17 cellular contexts compared by ENCODE assay signal in genomic region chr5:169728418-169728817, GRCh38.
DNase-seq lines count a peak whose midpoint lies in the region; ATAC-seq and TF ChIP-seq lines count a peak whose summit lies in the region.
"Had no signal": no experiment of that assay in that cellular context is flagged by ENCODE, and none has a peak within 500 bp of the region (broad histone marks: within the 10 kb centered on the region; RNA-seq: fewer than 3 reads in every experiment).

No MANE protein-coding gene starts in this region.

- H3K36me3 Mint-ChIP-seq in activated naive CD4-positive, alpha-beta T cell treated with anti-CD3 and anti-CD28 coated beads, Interleukin-2, amount 50 U/mL, for 72 hours: peaks cover 53 to 63% of the 10 kb centered on the region in 2 donors
- peaks cover 73% of the 10 kb centered on the region for H3K36me3 Mint-ChIP-seq in activated naive CD4-positive, alpha-beta T cell treated with anti-CD3 and anti-CD28 coated beads, Interleukin-2, amount 10 ng/mL, durations not matched to agents 7 days and 5 days
- H3K36me3 Mint-ChIP-seq in activated CD4-positive, alpha-beta memory T cell treated with anti-CD3 and anti-CD28 coated beads, Interleukin-2, amount 10 ng/mL, durations not matched to agents 7 days and 5 days (ENCODE audit: low read depth): peaks cover 84% of the 10 kb centered on the region

- ATAC-seq in activated naive CD4-positive, alpha-beta T cell treated with anti-CD3 and anti-CD28 coated beads, Interleukin-2, amount 50 U/mL, for 72 hours: no peak
- ATAC-seq in left lobe of liver: peak; percentile 40
- ATAC-seq in GM18907 (IDR thresholded peaks at IDR 0.05; ENCODE audit: unreplicated experiment): no peak
- ATAC-seq: GM12878, GM23338 had no signal

- no peak overlapping the region for H3K4me3 Mint-ChIP-seq in activated naive CD4-positive, alpha-beta T cell treated with anti-CD3 and anti-CD28 coated beads, Interleukin-2, amount 10 ng/mL, durations not matched to agents 7 days and 5 days
- H3K4me3 Mint-ChIP-seq in activated CD4-positive, alpha-beta memory T cell treated with anti-CD3 and anti-CD28 coated beads, Interleukin-2, amount 10 ng/mL, durations not matched to agents 7 days and 5 days: no peak overlapping the region
- H3K4me3 Mint-ChIP-seq: CD4-positive, alpha-beta T cell; GM23338 had no signal

- TF ChIP-seq CTCF in neutrophil (IDR thresholded peaks at IDR 0.05): no peak

- no peak for DNase-seq in activated naive CD4-positive, alpha-beta T cell treated with anti-CD3 and anti-CD28 coated beads, Interleukin-2, amount 50 U/mL, for 72 hours (ENCODE audit: low spot score in 2 of 2)
- DNase-seq in activated naive CD4-positive, alpha-beta T cell treated with anti-CD3 and anti-CD28 coated beads, Interleukin-2, amount 10 ng/mL, durations not matched to agents 7 days and 5 days: no peak
- no peak for DNase-seq in left lobe of liver (ENCODE audit: low spot score)
- DNase-seq in stimulated activated CD4-positive, alpha-beta T cell treated with anti-CD3 and anti-CD28 coated beads, Interleukin-2, amount 100 ng/mL, for 24 hours: no peak
- DNase-seq in activated CD4-positive, alpha-beta memory T cell treated with anti-CD3 and anti-CD28 coated beads, Interleukin-2, amount 10 ng/mL, durations not matched to agents 7 days and 5 days: no peak
- DNase-seq: 8988T; ACHN; Calu3; CD4-positive, alpha-beta T cell; DMS 273 treated with DMSO at 0.1 percent for 48 hours; H7; IMR-90 had no signal

- H3K27me3 Mint-ChIP-seq in activated naive CD4-positive, alpha-beta T cell treated with anti-CD3 and anti-CD28 coated beads, Interleukin-2, amount 10 ng/mL, durations not matched to agents 7 days and 5 days: no peaks in the 10 kb centered on the region
- no peaks in the 10 kb centered on the region for H3K27me3 Mint-ChIP-seq in activated CD4-positive, alpha-beta memory T cell treated with anti-CD3 and anti-CD28 coated beads, Interleukin-2, amount 10 ng/mL, durations not matched to agents 7 days and 5 days
- H3K27me3 Mint-ChIP-seq: CD4-positive, alpha-beta T cell had no signal

- POLR2A ChIA-PET in activated CD4-positive, alpha-beta memory T cell treated with anti-CD3 and anti-CD28 coated beads, Interleukin-2, amount 10 ng/mL, durations not matched to agents 7 days and 5 days (lab: Charles Lee): no interaction called here

- H3K27ac ChIP-seq in neutrophil: peak overlapping the region; percentile 7
- H3K27ac ChIP-seq: BLaER1 treated with 17β-estradiol and CSF1 and Interleukin-3, amounts not matched to agents 10 nM and 100 nM had no signal

- no peak overlapping the region for H3K4me3 ChIP-seq in neutrophil (ENCODE audit: low read depth in 1 of 2, low read length in 1 of 2)
- H3K4me3 ChIP-seq: BLaER1 treated with 17β-estradiol and CSF1 and Interleukin-3, amounts not matched to agents 10 nM and 100 nM; GM12878; GM23338 had no signal

- peak overlapping the region; percentile 8 to 61 for H3K27ac Mint-ChIP-seq in activated naive CD4-positive, alpha-beta T cell treated with anti-CD3 and anti-CD28 coated beads, Interleukin-2, amount 50 U/mL, for 72 hours
- no peak overlapping the region for H3K27ac Mint-ChIP-seq in activated naive CD4-positive, alpha-beta T cell treated with anti-CD3 and anti-CD28 coated beads, Interleukin-2, amount 10 ng/mL, durations not matched to agents 7 days and 5 days
- H3K27ac Mint-ChIP-seq in activated CD4-positive, alpha-beta memory T cell treated with anti-CD3 and anti-CD28 coated beads, Interleukin-2, amount 10 ng/mL, durations not matched to agents 7 days and 5 days: no peak overlapping the region
- H3K27ac Mint-ChIP-seq: CD4-positive, alpha-beta T cell; GM23338 had no signal

- no peaks in the 10 kb centered on the region for H3K4me1 Mint-ChIP-seq in activated naive CD4-positive, alpha-beta T cell treated with anti-CD3 and anti-CD28 coated beads, Interleukin-2, amount 10 ng/mL, durations not matched to agents 7 days and 5 days
- peaks cover 6% of the 10 kb centered on the region for H3K4me1 Mint-ChIP-seq in activated CD4-positive, alpha-beta memory T cell treated with anti-CD3 and anti-CD28 coated beads, Interleukin-2, amount 10 ng/mL, durations not matched to agents 7 days and 5 days

- no peaks in the 10 kb centered on the region for H3K4me1 ChIP-seq in neutrophil (ENCODE audit: control insufficient read depth in 1 of 2, insufficient read depth in 1 of 2, low read depth in 1 of 2, low read length in 1 of 2)

- H3K9me3 Mint-ChIP-seq in activated naive CD4-positive, alpha-beta T cell treated with anti-CD3 and anti-CD28 coated beads, Interleukin-2, amount 50 U/mL, for 72 hours: no peaks in the 10 kb centered on the region
- H3K9me3 Mint-ChIP-seq in activated naive CD4-positive, alpha-beta T cell treated with anti-CD3 and anti-CD28 coated beads, Interleukin-2, amount 10 ng/mL, durations not matched to agents 7 days and 5 days: no peaks in the 10 kb centered on the region
- no peaks in the 10 kb centered on the region for H3K9me3 Mint-ChIP-seq in activated CD4-positive, alpha-beta memory T cell treated with anti-CD3 and anti-CD28 coated beads, Interleukin-2, amount 10 ng/mL, durations not matched to agents 7 days and 5 days
- H3K9me3 Mint-ChIP-seq: CD4-positive, alpha-beta T cell had no signal

- H3K36me3 ChIP-seq in neutrophil: peaks cover 85% of the 10 kb centered on the region

- no peaks in the 10 kb centered on the region for H3K27me3 ChIP-seq in neutrophil
- H3K27me3 ChIP-seq: BLaER1 treated with 17β-estradiol and CSF1 and Interleukin-3, amounts not matched to agents 10 nM and 100 nM had no signal

- H3K9me3 ChIP-seq in neutrophil: no peaks in the 10 kb centered on the region

- CTCF ChIA-PET in activated naive CD4-positive, alpha-beta T cell treated with anti-CD3 and anti-CD28 coated beads, Interleukin-2, amount 10 ng/mL, durations not matched to agents 7 days and 5 days (lab: Charles Lee): no interaction called here
- CTCF ChIA-PET in activated CD4-positive, alpha-beta memory T cell treated with anti-CD3 and anti-CD28 coated beads, Interleukin-2, amount 10 ng/mL, durations not matched to agents 7 days and 5 days (lab: Charles Lee): no interaction called here

Comparison
In these comparisons a context has a peak if more than half of its experiments do, and no peak if none do; other contexts are left out.
1. H3K27ac Mint-ChIP-seq: peak in activated naive CD4-positive, alpha-beta T cell treated with anti-CD3 and anti-CD28 coated beads, Interleukin-2, amount 50 U/mL, for 72 hours (2 of 2); none in activated naive CD4-positive, alpha-beta T cell treated with anti-CD3 and anti-CD28 coated beads, Interleukin-2, amount 10 ng/mL, durations not matched to agents 7 days and 5 days (single experiment) and activated CD4-positive, alpha-beta memory T cell treated with anti-CD3 and anti-CD28 coated beads, Interleukin-2, amount 10 ng/mL, durations not matched to agents 7 days and 5 days (single experiment).